ENCODE assay signal across 8 cellular contexts in genomic region chr4:38664704-38665401, GRCh38. TPM values are rescaled to one million over a fixed set of nuclear protein-coding genes. Genes with fewer than 3 reads are reported as not detected.
DNase-seq lines count a peak whose midpoint lies in the region; ATAC-seq and TF ChIP-seq lines count a peak whose summit lies in the region.

No MANE protein-coding gene starts in this region.

- H3K27ac Mint-ChIP-seq in WTC11, result peak overlapping the region; percentile 87
- peak overlapping the region; percentile 75 for H3K27ac Mint-ChIP-seq in stimulated activated naive CD8-positive, alpha-beta T cell treated with anti-CD3 and anti-CD28 coated beads, Interleukin-15, Interleukin-2, amounts not matched to agents 100 ng/mL and 50 ng/mL, for 24 hours

- H3K4me3 Mint-ChIP-seq in WTC11, result peak overlapping the region; percentile 89
- peak overlapping the region; percentile 88 for H3K4me3 Mint-ChIP-seq in stimulated activated naive CD8-positive, alpha-beta T cell treated with anti-CD3 and anti-CD28 coated beads, Interleukin-15, Interleukin-2, amounts not matched to agents 100 ng/mL and 50 ng/mL, for 24 hours

- H3K4me3 ChIP-seq in ectodermal cell (ENCODE audit: insufficient read depth, low read depth, low read length), result peak overlapping the region; percentile 69
- H3K4me3 ChIP-seq in lower lobe of right lung, result peak overlapping the region; percentile 87

- POLR2A ChIA-PET in WTC11 (lab: Charles Lee), result no interaction called here

- H3K36me3 ChIP-seq in ectodermal cell (ENCODE audit: control insufficient read depth, insufficient read depth, low read length), result no peaks in the 10 kb centered on the region
- no peaks in the 10 kb centered on the region for H3K36me3 ChIP-seq in lower lobe of right lung

- H3K4me1 Mint-ChIP-seq in WTC11, result peaks cover 51% of the 10 kb centered on the region
- peaks cover 75% of the 10 kb centered on the region for H3K4me1 Mint-ChIP-seq in stimulated activated naive CD8-positive, alpha-beta T cell treated with anti-CD3 and anti-CD28 coated beads, Interleukin-15, Interleukin-2, amounts not matched to agents 100 ng/mL and 50 ng/mL, for 24 hours (ENCODE audit: low read depth)

- peak; percentile 55 for DNase-seq in NCI-H1436 (lab: John Stamatoyannopoulos, UW)
- no peak for DNase-seq in NCI-H1436 treated with DMSO at 0.1 percent for 48 hours (lab: John Stamatoyannopoulos, UW)
- peak; percentile 36 for DNase-seq in NCI-H2029 treated with DMSO at 0.1 percent for 48 hours (lab: John Stamatoyannopoulos, UW)
- DNase-seq in WTC11 (ENCODE audit: low spot score), result peak; percentile 56
- peak; percentile 77 for DNase-seq in lower lobe of right lung
- DNase-seq in activated CD4-positive, CD25-positive, alpha-beta regulatory T cell treated with anti-CD3 and anti-CD28 coated beads, Interleukin-2, amount 50 U/mL, for 72 hours, result no peak

- no peaks in the 10 kb centered on the region for H3K27me3 ChIP-seq in ectodermal cell (ENCODE audit: control insufficient read depth, insufficient read depth, low read length, poor library complexity, severe bottlenecking)
- no peaks in the 10 kb centered on the region for H3K27me3 ChIP-seq in lower lobe of right lung (ENCODE audit: low read depth)

- 0% methylated on average over 46 to 49 of the region's 53 CpGs for WGBS in ectodermal cell, 2 experiments

- intact Hi-C loops in lower lobe of right lung (cut with DNase I), result loop anchor here (5.0 kb wide), 1 partner anchor 348 kb away; no protein-coding TSS in a partner anchor

- H3K27ac ChIP-seq in ectodermal cell (ENCODE audit: insufficient read depth, low read depth, low read length, poor library complexity, severe bottlenecking) (peak overlapping the region; percentile 87), lower lobe of right lung (peak overlapping the region; percentile 100)

- peaks cover 33% of the 10 kb centered on the region for H3K27me3 Mint-ChIP-seq in WTC11 (ENCODE audit: low read depth)
- no peaks in the 10 kb centered on the region for H3K27me3 Mint-ChIP-seq in stimulated activated naive CD8-positive, alpha-beta T cell treated with anti-CD3 and anti-CD28 coated beads, Interleukin-15, Interleukin-2, amounts not matched to agents 100 ng/mL and 50 ng/mL, for 24 hours

- CTCF ChIA-PET in WTC11 (lab: Charles Lee), result interaction anchor here (0.6 to 4.8 kb wide), 3 partner anchors 285 to 657 kb away, joined by 3 to 27 read pairs (median 4); no protein-coding TSS in a partner anchor

- no peaks in the 10 kb centered on the region for H3K36me3 Mint-ChIP-seq in WTC11
- H3K36me3 Mint-ChIP-seq in stimulated activated naive CD8-positive, alpha-beta T cell treated with anti-CD3 and anti-CD28 coated beads, Interleukin-15, Interleukin-2, amounts not matched to agents 100 ng/mL and 50 ng/mL, for 24 hours (ENCODE audit: low read depth), result peaks cover 9% of the 10 kb centered on the region

- ATAC-seq in WTC11 (peak; percentile 3), lower lobe of right lung (peak; percentile 5 to 28)

- H3K9me3 ChIP-seq in ectodermal cell (ENCODE audit: control insufficient read depth, low read length), result no peaks in the 10 kb centered on the region
- H3K9me3 ChIP-seq in lower lobe of right lung, result no peaks in the 10 kb centered on the region

- H3K4me1 ChIP-seq in ectodermal cell (ENCODE audit: control insufficient read depth, insufficient read depth, low read length) (peaks cover 34% of the 10 kb centered on the region), lower lobe of right lung (peaks cover 48% of the 10 kb centered on the region)

- TF ChIP-seq CTCF in WTC11 (IDR thresholded peaks at IDR 0.05) (no peak), lower lobe of right lung (IDR thresholded peaks at IDR 0.05) (no peak)

- peaks cover 4% of the 10 kb centered on the region; the same call in 1 of the 2 replicates for H3K9me3 Mint-ChIP-seq in WTC11
- peaks cover 7% of the 10 kb centered on the region for H3K9me3 Mint-ChIP-seq in stimulated activated naive CD8-positive, alpha-beta T cell treated with anti-CD3 and anti-CD28 coated beads, Interleukin-15, Interleukin-2, amounts not matched to agents 100 ng/mL and 50 ng/mL, for 24 hours

TF ChIP-seq in WTC11, 78 proteins besides CTCF, POLR2A, EP300 and RAD21 (continues in another document):
- no peak for TF ChIP-seq ZNF396 (CRISPR knock-in tag; IDR thresholded peaks at IDR 0.05; ENCODE audit: borderline replicate concordance)
- no peak for TF ChIP-seq PRDM15 (CRISPR knock-in tag; IDR thresholded peaks at IDR 0.05)
- no peak for TF ChIP-seq EMX1 (CRISPR knock-in tag; IDR thresholded peaks at IDR 0.05)
- no peak for TF ChIP-seq GTF2I (CRISPR knock-in tag; conservative IDR thresholded peaks at IDR 0.05)
- TF ChIP-seq OVOL2 (CRISPR knock-in tag; IDR thresholded peaks at IDR 0.05; ENCODE audit: borderline replicate concordance), result no peak
- TF ChIP-seq ZNF423 (CRISPR knock-in tag; IDR thresholded peaks at IDR 0.05), result no peak
- TF ChIP-seq IRF1 (CRISPR knock-in tag; IDR thresholded peaks at IDR 0.05), result no peak
- TF ChIP-seq ZBTB21 (CRISPR knock-in tag; IDR thresholded peaks at IDR 0.05; ENCODE audit: borderline replicate concordance), result no peak
- TF ChIP-seq NR2C2 (CRISPR knock-in tag; IDR thresholded peaks at IDR 0.05), result no peak
- TF ChIP-seq TCF7 (CRISPR knock-in tag; IDR thresholded peaks at IDR 0.05; ENCODE audit: low read depth), result no peak
- no peak for TF ChIP-seq ATF1 (CRISPR knock-in tag; IDR thresholded peaks at IDR 0.05)
- TF ChIP-seq, protein P1, sequence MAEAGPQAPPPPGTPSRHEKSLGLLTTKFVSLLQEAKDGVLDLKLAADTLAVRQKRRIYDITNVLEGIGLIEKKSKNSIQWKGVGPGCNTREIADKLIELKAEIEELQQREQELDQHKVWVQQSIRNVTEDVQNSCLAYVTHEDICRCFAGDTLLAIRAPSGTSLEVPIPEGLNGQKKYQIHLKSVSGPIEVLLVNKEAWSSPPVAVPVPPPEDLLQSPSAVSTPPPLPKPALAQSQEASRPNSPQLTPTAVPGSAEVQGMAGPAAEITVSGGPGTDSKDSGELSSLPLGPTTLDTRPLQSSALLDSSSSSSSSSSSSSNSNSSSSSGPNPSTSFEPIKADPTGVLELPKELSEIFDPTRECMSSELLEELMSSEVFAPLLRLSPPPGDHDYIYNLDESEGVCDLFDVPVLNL (CRISPR knock-in tag; IDR thresholded peaks at IDR 0.05; ENCODE audit: borderline replicate concordance, low read depth), result no peak
- TF ChIP-seq NFATC4 (CRISPR knock-in tag; IDR thresholded peaks at IDR 0.05), result no peak
- TF ChIP-seq, protein P2, sequence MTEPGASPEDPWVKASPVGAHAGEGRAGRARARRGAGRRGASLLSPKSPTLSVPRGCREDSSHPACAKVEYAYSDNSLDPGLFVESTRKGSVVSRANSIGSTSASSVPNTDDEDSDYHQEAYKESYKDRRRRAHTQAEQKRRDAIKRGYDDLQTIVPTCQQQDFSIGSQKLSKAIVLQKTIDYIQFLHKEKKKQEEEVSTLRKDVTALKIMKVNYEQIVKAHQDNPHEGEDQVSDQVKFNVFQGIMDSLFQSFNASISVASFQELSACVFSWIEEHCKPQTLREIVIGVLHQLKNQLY (CRISPR knock-in tag; IDR thresholded peaks at IDR 0.05), result no peak

RNA-seq across cellular contexts. Expression of gene KLF3, which starts 0.9 kb away (rescaled TPM):
- total RNA-seq in WTC11 (2021) (15.5 to 16.8 TPM (median 16.4 TPM) in 3 replicates), lower lobe of right lung (58.0 TPM)
- 30.1 TPM for polyA plus RNA-seq in ectodermal cell (2013, experiment 1 of 4)
- 28.6 TPM for polyA plus RNA-seq in ectodermal cell (2013, experiment 2 of 4)
- polyA plus RNA-seq in ectodermal cell (2013, experiment 3 of 4), result 23.8 TPM
- polyA plus RNA-seq in ectodermal cell (2013, experiment 4 of 4), result 26.0 TPM

Comparison
In these comparisons a context has a peak if more than half of its experiments do, and no peak if none do; other contexts are left out.
1. DNase-seq: peak in NCI-H1436 (single experiment), NCI-H2029 treated with DMSO at 0.1 percent for 48 hours (single experiment), WTC11 (single experiment) and lower lobe of right lung (single experiment); none in NCI-H1436 treated with DMSO at 0.1 percent for 48 hours (single experiment) and activated CD4-positive, CD25-positive, alpha-beta regulatory T cell treated with anti-CD3 and anti-CD28 coated beads, Interleukin-2, amount 50 U/mL, for 72 hours (single experiment).